In the genomic region with DNA sequence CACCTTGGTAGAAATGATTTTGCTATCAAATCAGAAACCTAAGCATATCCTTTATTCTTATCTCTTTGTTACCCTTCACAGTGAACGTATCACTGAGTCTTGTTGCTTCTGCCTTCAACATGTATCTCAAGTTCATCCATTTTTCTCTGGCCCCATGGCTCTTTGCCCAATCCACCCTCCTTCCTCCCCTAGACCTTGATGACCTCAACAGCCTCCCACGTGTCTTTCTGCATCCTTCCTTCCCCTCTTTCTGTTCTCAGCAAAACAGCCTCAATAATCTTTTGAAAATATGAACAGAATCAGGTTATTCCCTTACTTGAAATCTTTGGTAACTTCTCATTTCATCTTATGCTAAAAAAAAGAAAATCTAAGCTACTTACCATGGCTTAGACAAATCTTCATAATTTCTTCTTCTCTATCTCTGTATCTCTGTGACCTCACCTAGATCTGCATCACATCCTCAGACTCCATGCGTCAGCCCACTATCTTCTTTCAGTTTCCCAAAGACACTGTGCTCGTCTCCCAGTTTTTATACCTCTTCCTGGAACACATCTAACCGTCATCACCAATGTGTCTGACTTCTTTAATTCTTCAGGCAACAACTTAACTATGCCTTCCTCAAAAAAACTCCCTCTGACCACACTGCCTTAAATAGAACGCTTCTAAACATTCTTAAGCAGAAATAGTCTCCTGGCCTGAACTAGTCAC, we compare ENCODE assay signal across 1 cellular context.
TF ChIP-seq lines count a peak whose summit lies in the region.

No MANE protein-coding gene starts in this region.

TF ChIP-seq in WTC11, 78 proteins besides CTCF, POLR2A, EP300 and RAD21 (continued from another document):
- TF ChIP-seq USF2 (CRISPR knock-in tag; IDR thresholded peaks at IDR 0.05) (no peak), SMAD4 (CRISPR knock-in tag; IDR thresholded peaks at IDR 0.05) (no peak), FOXK1 (CRISPR knock-in tag; IDR thresholded peaks at IDR 0.05) (no peak), IRF1 (CRISPR knock-in tag; IDR thresholded peaks at IDR 0.05) (no peak)
